In the genomic region with DNA sequence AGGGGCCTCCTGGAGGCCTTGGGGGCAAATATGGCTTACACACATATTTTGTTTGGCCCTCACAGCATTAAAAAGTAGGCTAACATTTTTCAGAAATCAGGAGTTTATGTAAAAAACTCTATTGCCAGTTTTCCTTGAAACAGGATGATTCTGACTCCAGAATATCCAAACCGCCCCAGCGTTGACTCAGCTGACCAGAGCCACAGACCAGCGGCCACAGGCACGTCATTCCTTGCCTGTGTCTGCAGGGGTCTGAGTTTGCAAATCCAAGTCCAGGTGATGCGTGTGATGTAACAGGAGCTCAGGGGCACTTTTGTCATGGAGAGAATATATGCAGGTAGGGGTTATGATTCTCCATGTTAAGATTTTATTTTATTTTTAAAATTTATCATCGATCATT, we compare ENCODE assay signal across 31 cellular contexts.
"Had no signal": no experiment of that assay in that cellular context is flagged by ENCODE, and none has a peak within 500 bp of the region (broad histone marks: within the 10 kb centered on the region; RNA-seq: fewer than 3 reads in every experiment).

No MANE protein-coding gene starts in this region.

- H3K27ac ChIP-seq: adrenal gland, brain microvascular endothelial cell, KMS-11, Peyer's patch, RWPE1, SJCRH30, SK-N-MC had no signal

- ATAC-seq: activated CD4-positive, alpha-beta T cell treated with anti-CD3 and anti-CD28 coated beads for 36 hours; activated CD4-positive, CD25-positive, alpha-beta regulatory T cell treated with anti-CD3 and anti-CD28 coated beads, Interleukin-2, amount 50 U/mL, for 24 hours; activated CD8-positive, alpha-beta T cell treated with anti-CD3 and anti-CD28 coated beads, Interleukin-2, amount 10 ng/mL, durations not matched to agents 7 days and 5 days; activated naive CD4-positive, alpha-beta T cell treated with anti-CD3 and anti-CD28 coated beads, Interleukin-2, amount 50 U/mL, for 72 hours; PC-3; WTC11 had no signal

- H3K4me3 ChIP-seq: adrenal gland, Peyer's patch, SJCRH30, SK-N-MC had no signal

- H3K9me3 ChIP-seq: adrenal gland, Peyer's patch, SJCRH30 had no signal

- DNase-seq: activated CD4-positive, alpha-beta T cell treated with anti-CD3 and anti-CD28 coated beads for 36 hours; activated CD4-positive, alpha-beta T cell treated with anti-CD3 and anti-CD28 coated beads, Interleukin-2, amount 10 ng/mL, durations not matched to agents 7 days and 5 days; activated CD4-positive, alpha-beta T cell treated with anti-CD3 and anti-CD28 coated beads, Interleukin-2, amount 50 U/mL, for 48 hours; activated CD8-positive, alpha-beta T cell treated with anti-CD3 and anti-CD28 coated beads, Interleukin-2, amount 10 ng/mL, durations not matched to agents 7 days and 5 days; activated gamma-delta T cell treated with Interleukin-2 at 50 U/mL for 16 hours; activated naive CD4-positive, alpha-beta T cell treated with anti-CD3 and anti-CD28 coated beads for 36 hours; activated T-cell treated with anti-CD3 and anti-CD28 coated beads, Interleukin-2, amount 50 U/mL, for 24 hours; adrenal gland; brain microvascular endothelial cell; central memory CD4-positive, alpha-beta T cell; NCI-H1092 treated with DMSO at 0.1 percent for 48 hours; NCI-H1417; NCI-H146; NCI-H187; NCI-H2029 treated with DMSO at 0.1 percent for 48 hours; NCI-H2107; NCI-H2171; NCI-H510A; NCI-H526; NCI-H748 treated with DMSO at 0.1 percent for 48 hours; NK-92 treated with Interleukin-12 subunit alpha and Interleukin-12 subunit beta, amount 100 ng/mL, for 24 hours; PC-3; Peyer's patch; Right ventricle myocardium superior; SJCRH30 had no signal

- H3K27me3 ChIP-seq: adrenal gland, brain microvascular endothelial cell, Peyer's patch had no signal

- H3K36me3 ChIP-seq: adrenal gland, brain microvascular endothelial cell, Peyer's patch, SJCRH30 had no signal

- H3K4me1 ChIP-seq: adrenal gland, Peyer's patch, SJCRH30 had no signal
